ENCODE assay signal across 29 cellular contexts in the genomic region with DNA sequence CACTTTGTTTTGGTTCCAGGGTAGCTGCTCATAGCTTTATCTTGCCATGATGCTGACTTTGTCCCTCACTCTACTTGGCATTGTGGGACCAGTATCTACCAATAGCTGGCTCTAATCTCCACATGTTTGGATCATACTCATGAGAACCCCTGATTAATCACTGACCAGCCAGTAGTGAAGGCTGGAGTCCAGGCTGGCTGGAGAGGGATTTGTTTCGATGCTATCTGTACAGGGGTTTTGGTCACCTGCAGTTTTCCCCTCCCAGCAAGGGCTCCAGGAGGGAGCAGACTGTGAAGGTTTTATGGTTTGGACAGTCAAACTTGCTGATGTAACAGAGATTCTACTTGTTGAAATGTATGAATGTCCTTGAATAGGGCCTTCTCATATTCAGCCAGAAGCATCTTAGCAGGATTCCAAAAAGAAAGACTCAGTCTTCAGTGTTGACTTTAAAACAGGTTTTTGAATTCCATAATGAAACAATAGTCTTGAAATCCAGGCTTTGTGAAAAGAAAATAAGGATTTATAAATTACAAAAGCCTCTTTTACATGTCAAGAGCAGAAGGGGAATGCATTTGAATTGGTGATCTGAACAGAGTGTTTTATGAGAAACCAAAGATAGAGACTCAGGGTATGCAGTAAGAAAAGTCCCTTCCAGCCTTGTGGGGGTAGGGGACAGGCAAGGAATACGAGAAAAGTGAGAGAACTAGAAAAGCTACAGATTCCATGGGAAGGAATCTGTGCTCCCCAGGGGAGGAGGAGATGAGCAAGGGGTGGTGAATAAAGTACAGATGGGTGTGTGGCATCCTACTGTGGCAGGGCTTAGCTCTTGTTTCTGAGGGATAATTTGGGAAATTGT.
DNase-seq lines count a peak whose midpoint lies in the region; ATAC-seq and TF ChIP-seq lines count a peak whose summit lies in the region.
"Had no signal": no experiment of that assay in that cellular context is flagged by ENCODE, and none has a peak within 500 bp of the region (broad histone marks: within the 10 kb centered on the region; RNA-seq: fewer than 3 reads in every experiment).

No MANE protein-coding gene starts in this region.

- H3K36me3 Mint-ChIP-seq in GM23338 (ENCODE audit: low read depth) (peaks cover 17% of the 10 kb centered on the region; the same call in 2 of the 3 replicates), endothelial cell (ENCODE audit: low read depth, unreplicated experiment) (no peaks in the 10 kb centered on the region)
- H3K36me3 Mint-ChIP-seq: CD14-positive monocyte; CD8-positive, alpha-beta memory T cell had no signal

- peaks cover 42% of the 10 kb centered on the region for H3K4me1 Mint-ChIP-seq in GM23338
- peaks cover 9% of the 10 kb centered on the region for H3K4me1 Mint-ChIP-seq in endothelial cell (ENCODE audit: unreplicated experiment)
- H3K4me1 Mint-ChIP-seq: CD14-positive monocyte; CD8-positive, alpha-beta memory T cell had no signal

- H3F3A ChIP-seq in GM23338 (replicated peaks; ENCODE audit: low read depth) = no peaks in the 10 kb centered on the region; the same call in 1 of the 2 replicates

- DNase-seq in GM23338 (ENCODE audit: low spot score) (peak; percentile 88), endothelial cell (ENCODE audit: low spot score) (no peak), DMS114 treated with DMSO at 0.1 percent for 48 hours (lab: John Stamatoyannopoulos, UW; ENCODE audit: unreplicated experiment) (no peak), pons (ENCODE audit: low spot score) (no peak), NCI-H774 (lab: John Stamatoyannopoulos, UW) (no peak)
- DNase-seq: 8988T; ACHN; BE2C; CD8-positive, alpha-beta memory T cell; DMS 273 treated with DMSO at 0.1 percent for 48 hours; DND-41; Kasumi-1; MV-4-11; NCI-H1105; NCI-H1436 treated with DMSO at 0.1 percent for 48 hours; NCI-H187 treated with DMSO at 0.1 percent for 48 hours; NCI-H2107; NCI-H446 treated with DMSO at 0.1 percent for 48 hours; NCI-H526; OCI-M1; SK-N-SH; SW 1271 had no signal

- H3K79me2 ChIP-seq in GM23338 (replicated peaks; ENCODE audit: insufficient read depth) = no peaks in the 10 kb centered on the region

- H3K27ac Mint-ChIP-seq in GM23338 (peak overlapping the region; percentile 95), endothelial cell (ENCODE audit: unreplicated experiment) (peak overlapping the region; percentile 34)
- H3K27ac Mint-ChIP-seq: CD14-positive monocyte; CD8-positive, alpha-beta memory T cell had no signal

- H3K9me3 ChIP-seq in HUES64 (ENCODE audit: insufficient read depth, low read depth, low read length) (no peaks in the 10 kb centered on the region), iPS-20b (ENCODE audit: insufficient read depth, low read depth, low read length) (no peaks in the 10 kb centered on the region)
- H3K9me3 ChIP-seq: BE2C, SK-N-SH had no signal

- no peaks in the 10 kb centered on the region for H4K20me1 ChIP-seq in GM23338 (replicated peaks; ENCODE audit: insufficient read depth)

- H2AFZ ChIP-seq in GM23338 = no peak overlapping the region

- H3K9ac ChIP-seq in HUES64 (ENCODE audit: low read depth, low read length) = peak overlapping the region; percentile 53
- H3K9ac ChIP-seq in iPS-20b (ENCODE audit: low read depth, low read length) = peak overlapping the region; percentile 52
- H3K9ac ChIP-seq: SK-N-SH had no signal

- ATAC-seq in GM23338 (peak; percentile 95), HG03175 (IDR thresholded peaks at IDR 0.05; ENCODE audit: unreplicated experiment) (no peak)
- ATAC-seq: HCT116, K562 had no signal

- peak overlapping the region; percentile 18; the same call in 1 of the 3 replicates for H3K4me3 Mint-ChIP-seq in GM23338
- no peak overlapping the region for H3K4me3 Mint-ChIP-seq in endothelial cell (ENCODE audit: unreplicated experiment)
- H3K4me3 Mint-ChIP-seq: CD14-positive monocyte; CD8-positive, alpha-beta memory T cell had no signal

- 7% methylated on average over 2 of the region's 2 CpGs for WGBS in HUES64

- H3K27ac ChIP-seq in GM23338 (ENCODE audit: low read depth) (peak overlapping the region; percentile 91), HUES64 (ENCODE audit: low read depth, low read length) (peak overlapping the region; percentile 99), iPS-20b (ENCODE audit: low read length) (peak overlapping the region; percentile 95)
- H3K27ac ChIP-seq: HL-60 had no signal

- H3K27me3 Mint-ChIP-seq in GM23338 (ENCODE audit: insufficient read depth, low read depth, poor library complexity) (peaks cover 17% of the 10 kb centered on the region), endothelial cell (ENCODE audit: unreplicated experiment) (peaks cover 3% of the 10 kb centered on the region)

- H3K4me2 ChIP-seq in GM23338 = peak overlapping the region; percentile 16
- H3K4me2 ChIP-seq: SK-N-SH had no signal

- H3K4me3 ChIP-seq in GM23338 (no peak overlapping the region), HUES64 (ENCODE audit: low read length) (peak overlapping the region; percentile 3; the same call in 1 of the 2 replicates), iPS-20b (ENCODE audit: low read length) (peak overlapping the region; percentile 25; the same call in 1 of the 2 replicates)
- H3K4me3 ChIP-seq: K562 had no signal

- TF ChIP-seq CTCF in GM23338 (conservative IDR thresholded peaks at IDR 0.05; ENCODE audit: low read depth in 2 of 2) (no peak), endothelial cell (IDR thresholded peaks at IDR 0.05; ENCODE audit: unreplicated experiment) (no peak)

- H3K36me3 ChIP-seq in GM23338 (ENCODE audit: insufficient read depth) = no peaks in the 10 kb centered on the region
- H3K36me3 ChIP-seq in HUES64 (ENCODE audit: insufficient read depth, low read length) = no peaks in the 10 kb centered on the region
- no peaks in the 10 kb centered on the region for H3K36me3 ChIP-seq in iPS-20b (ENCODE audit: insufficient read depth, low read depth, low read length)
- H3K36me3 ChIP-seq: BE2C had no signal

- H3K27me3 ChIP-seq in GM23338 (ENCODE audit: insufficient read depth) (no peaks in the 10 kb centered on the region), HUES64 (ENCODE audit: insufficient read depth, low read length) (no peaks in the 10 kb centered on the region), iPS-20b (ENCODE audit: insufficient read depth, low read length) (no peaks in the 10 kb centered on the region)
- H3K27me3 ChIP-seq: BE2C had no signal

- H3K4me1 ChIP-seq in GM23338 (ENCODE audit: insufficient read depth) (peaks cover 27% of the 10 kb centered on the region), HUES64 (ENCODE audit: insufficient read depth, low read length) (peaks cover 29% of the 10 kb centered on the region), iPS-20b (ENCODE audit: insufficient read depth, low read length) (peaks cover 17% of the 10 kb centered on the region; the same call in 1 of the 2 replicates)
- H3K4me1 ChIP-seq: BE2C had no signal

- H3K9me2 ChIP-seq in GM23338 (ENCODE audit: insufficient read depth) = peaks cover 6% of the 10 kb centered on the region; the same call in 1 of the 2 replicates
- H3K9me2 ChIP-seq: SK-N-SH had no signal

- peaks cover 6% of the 10 kb centered on the region; the same call in 2 of the 3 replicates for H3K9me3 Mint-ChIP-seq in GM23338
- H3K9me3 Mint-ChIP-seq in endothelial cell (ENCODE audit: unreplicated experiment) = no peaks in the 10 kb centered on the region
- H3K9me3 Mint-ChIP-seq: CD14-positive monocyte had no signal

TF ChIP-seq in GM23338, 12 proteins besides CTCF, POLR2A, EP300 and RAD21 (continues in another document):
- TF ChIP-seq ZNF114 (CRISPR knock-in tag; IDR thresholded peaks at IDR 0.05) = peak; percentile 62
- TF ChIP-seq, protein P1, sequence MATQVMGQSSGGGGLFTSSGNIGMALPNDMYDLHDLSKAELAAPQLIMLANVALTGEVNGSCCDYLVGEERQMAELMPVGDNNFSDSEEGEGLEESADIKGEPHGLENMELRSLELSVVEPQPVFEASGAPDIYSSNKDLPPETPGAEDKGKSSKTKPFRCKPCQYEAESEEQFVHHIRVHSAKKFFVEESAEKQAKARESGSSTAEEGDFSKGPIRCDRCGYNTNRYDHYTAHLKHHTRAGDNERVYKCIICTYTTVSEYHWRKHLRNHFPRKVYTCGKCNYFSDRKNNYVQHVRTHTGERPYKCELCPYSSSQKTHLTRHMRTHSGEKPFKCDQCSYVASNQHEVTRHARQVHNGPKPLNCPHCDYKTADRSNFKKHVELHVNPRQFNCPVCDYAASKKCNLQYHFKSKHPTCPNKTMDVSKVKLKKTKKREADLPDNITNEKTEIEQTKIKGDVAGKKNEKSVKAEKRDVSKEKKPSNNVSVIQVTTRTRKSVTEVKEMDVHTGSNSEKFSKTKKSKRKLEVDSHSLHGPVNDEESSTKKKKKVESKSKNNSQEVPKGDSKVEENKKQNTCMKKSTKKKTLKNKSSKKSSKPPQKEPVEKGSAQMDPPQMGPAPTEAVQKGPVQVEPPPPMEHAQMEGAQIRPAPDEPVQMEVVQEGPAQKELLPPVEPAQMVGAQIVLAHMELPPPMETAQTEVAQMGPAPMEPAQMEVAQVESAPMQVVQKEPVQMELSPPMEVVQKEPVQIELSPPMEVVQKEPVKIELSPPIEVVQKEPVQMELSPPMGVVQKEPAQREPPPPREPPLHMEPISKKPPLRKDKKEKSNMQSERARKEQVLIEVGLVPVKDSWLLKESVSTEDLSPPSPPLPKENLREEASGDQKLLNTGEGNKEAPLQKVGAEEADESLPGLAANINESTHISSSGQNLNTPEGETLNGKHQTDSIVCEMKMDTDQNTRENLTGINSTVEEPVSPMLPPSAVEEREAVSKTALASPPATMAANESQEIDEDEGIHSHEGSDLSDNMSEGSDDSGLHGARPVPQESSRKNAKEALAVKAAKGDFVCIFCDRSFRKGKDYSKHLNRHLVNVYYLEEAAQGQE (IDR thresholded peaks at IDR 0.05; ENCODE audit: unreplicated experiment) = no peak
- no peak for TF ChIP-seq STAT1 (IDR thresholded peaks at IDR 0.05; ENCODE audit: unreplicated experiment)
- TF ChIP-seq NANOG (IDR thresholded peaks at IDR 0.05; ENCODE audit: borderline replicate concordance) = peak; percentile 75
- peak; percentile 81 for TF ChIP-seq JUNB (IDR thresholded peaks at IDR 0.05; ENCODE audit: unreplicated experiment)
- TF ChIP-seq CREB1 (CRISPR knock-in tag; IDR thresholded peaks at IDR 0.05; ENCODE audit: low read depth) = 0 out of 2 replicates have a peak, but pooled peaks have one; percentile 5
